In the genomic region with DNA sequence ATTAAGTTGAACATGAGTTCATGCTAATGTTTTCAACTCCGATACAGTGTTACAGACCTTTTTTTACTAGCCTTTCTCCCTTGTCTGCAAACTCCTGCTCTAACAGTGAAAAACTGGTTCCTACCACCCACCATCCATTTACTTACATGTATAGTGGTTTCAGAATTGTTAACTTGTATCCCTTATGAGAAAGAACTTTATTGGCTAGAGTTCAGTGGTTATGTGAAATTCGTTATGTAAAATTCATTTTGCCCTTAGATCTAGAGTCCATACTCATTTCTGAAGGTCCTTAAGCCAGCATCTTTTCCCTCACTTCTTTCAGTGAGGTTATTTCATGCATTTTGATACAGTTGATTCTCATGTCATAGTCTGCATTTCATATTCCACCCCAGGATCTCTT, we compare ENCODE assay signal across 22 cellular contexts. TPM values are rescaled to one million over a fixed set of nuclear protein-coding genes. Genes with fewer than 3 reads are reported as not detected.
DNase-seq lines count a peak whose midpoint lies in the region; ATAC-seq lines count a peak whose summit lies in the region.
"Had no signal": no experiment of that assay in that cellular context is flagged by ENCODE, and none has a peak within 500 bp of the region (broad histone marks: within the 10 kb centered on the region; RNA-seq: fewer than 3 reads in every experiment).

No MANE protein-coding gene starts in this region.

- no peaks in the 10 kb centered on the region for H3K4me1 ChIP-seq in Karpas-422 (ENCODE audit: low read length)
- H3K4me1 ChIP-seq: BE2C, prostate gland, tibial nerve had no signal

- ATAC-seq in activated T-cell treated with anti-CD3 and anti-CD28 coated beads, Interleukin-2, amount 50 U/mL, for 72 hours (replicated peaks in 1 of 2): peak; percentile 75 to 79
- peak; percentile 32 for ATAC-seq in HG02885 (IDR thresholded peaks at IDR 0.05; ENCODE audit: poor library complexity, unreplicated experiment)
- peak in 1 of 2 donors; percentile 68 for ATAC-seq in natural killer cell treated with Interleukin-12 subunit alpha and Interleukin-12 subunit beta and Interleukin-15 and Interleukin-18, amount 100 ng/mL, for 72 hours
- ATAC-seq: heart right ventricle, sciatic nerve had no signal

- no peak overlapping the region for H2AFZ ChIP-seq in Karpas-422 (ENCODE audit: low read length)

- H3K27ac Mint-ChIP-seq in activated T-cell treated with anti-CD3 and anti-CD28 coated beads, Interleukin-2, amount 50 U/mL, for 72 hours: peak overlapping the region; percentile 93
- peak overlapping the region; percentile 89 for H3K27ac Mint-ChIP-seq in activated naive CD8-positive, alpha-beta T cell treated with anti-CD3 and anti-CD28 coated beads for 36 hours
- H3K27ac Mint-ChIP-seq in natural killer cell treated with Interleukin-12 subunit alpha and Interleukin-12 subunit beta and Interleukin-15 and Interleukin-18, amount 100 ng/mL, for 72 hours: no peak overlapping the region

- H3K36me3 ChIP-seq in Karpas-422 (ENCODE audit: insufficient read depth, low read length): no peaks in the 10 kb centered on the region
- H3K36me3 ChIP-seq: BE2C, brain microvascular endothelial cell, heart right ventricle, prostate gland had no signal

- H3K9me2 ChIP-seq in Karpas-422 (replicated peaks; ENCODE audit: insufficient read depth, low read length): no peaks in the 10 kb centered on the region

- H3K4me1 Mint-ChIP-seq in activated T-cell treated with anti-CD3 and anti-CD28 coated beads, Interleukin-2, amount 50 U/mL, for 72 hours (ENCODE audit: low read depth): peaks cover 26% of the 10 kb centered on the region
- peaks cover 57% of the 10 kb centered on the region for H3K4me1 Mint-ChIP-seq in activated naive CD8-positive, alpha-beta T cell treated with anti-CD3 and anti-CD28 coated beads for 36 hours
- H3K4me1 Mint-ChIP-seq in natural killer cell treated with Interleukin-12 subunit alpha and Interleukin-12 subunit beta and Interleukin-15 and Interleukin-18, amount 100 ng/mL, for 72 hours (ENCODE audit: low read depth in 2 of 2): peaks cover 73% of the 10 kb centered on the region in 2 donors

- H3K4me2 ChIP-seq in Karpas-422 (ENCODE audit: low read depth, low read length, poor library complexity, severe bottlenecking): no peak overlapping the region

- DNase-seq in activated T-cell treated with anti-CD3 and anti-CD28 coated beads, Interleukin-2, amount 50 U/mL, for 72 hours: no peak
- no peak for DNase-seq in activated T-cell treated with anti-CD3 and anti-CD28 coated beads, Interleukin-2, amount 50 U/mL, for 48 hours
- no peak for DNase-seq in activated naive CD8-positive, alpha-beta T cell treated with anti-CD3 and anti-CD28 coated beads for 36 hours
- DNase-seq in natural killer cell treated with Interleukin-12 subunit alpha and Interleukin-12 subunit beta and Interleukin-15 and Interleukin-18, amount 100 ng/mL, for 72 hours (ENCODE audit: low spot score): no peak
- no peak for DNase-seq in NCI-H1092 (lab: John Stamatoyannopoulos, UW)
- no peak for DNase-seq in Karpas-422
- DNase-seq: activated CD4-positive, CD25-positive, alpha-beta regulatory T cell treated with anti-CD3 and anti-CD28 coated beads, Interleukin-2, amount 50 U/mL, for 72 hours; activated effector memory CD4-positive, alpha-beta T cell treated with Interleukin-2 at 50 U/mL for 16 hours; amygdala; BE2C; brain microvascular endothelial cell; COR-L47; heart right ventricle; KBM-7; NCI-H2029 treated with DMSO at 0.1 percent for 48 hours; NCI-H526; NK-92 treated with Interleukin-12 subunit alpha and Interleukin-12 subunit beta, amount 100 ng/mL, for 24 hours; nucleus accumbens had no signal

- H3K79me2 ChIP-seq in Karpas-422 (ENCODE audit: low read length): no peaks in the 10 kb centered on the region

- H3K27ac ChIP-seq in Karpas-422 (ENCODE audit: low read length): no peak overlapping the region
- H3K27ac ChIP-seq: brain microvascular endothelial cell, heart right ventricle, prostate gland, tibial nerve had no signal

- H3K27me3 Mint-ChIP-seq in activated T-cell treated with anti-CD3 and anti-CD28 coated beads, Interleukin-2, amount 50 U/mL, for 72 hours (ENCODE audit: low read depth): no peaks in the 10 kb centered on the region
- H3K27me3 Mint-ChIP-seq in activated naive CD8-positive, alpha-beta T cell treated with anti-CD3 and anti-CD28 coated beads for 36 hours: no peaks in the 10 kb centered on the region
- no peaks in the 10 kb centered on the region for H3K27me3 Mint-ChIP-seq in natural killer cell treated with Interleukin-12 subunit alpha and Interleukin-12 subunit beta and Interleukin-15 and Interleukin-18, amount 100 ng/mL, for 72 hours

- H3K27me3 ChIP-seq in Karpas-422 (ENCODE audit: low read length): no peaks in the 10 kb centered on the region
- H3K27me3 ChIP-seq: brain microvascular endothelial cell, heart right ventricle, tibial nerve had no signal

- no peak overlapping the region for H3K4me3 ChIP-seq in Karpas-422 (ENCODE audit: low read length)
- H3K4me3 ChIP-seq: heart right ventricle, prostate gland, tibial nerve had no signal

- H3K36me3 Mint-ChIP-seq in activated T-cell treated with anti-CD3 and anti-CD28 coated beads, Interleukin-2, amount 50 U/mL, for 72 hours (ENCODE audit: insufficient read depth in 2 of 2): peaks cover 40 to 53% of the 10 kb centered on the region in 2 donors
- peaks cover 83% of the 10 kb centered on the region for H3K36me3 Mint-ChIP-seq in activated naive CD8-positive, alpha-beta T cell treated with anti-CD3 and anti-CD28 coated beads for 36 hours
- H3K36me3 Mint-ChIP-seq in natural killer cell treated with Interleukin-12 subunit alpha and Interleukin-12 subunit beta and Interleukin-15 and Interleukin-18, amount 100 ng/mL, for 72 hours: peaks cover 37% of the 10 kb centered on the region

- H3K9me3 Mint-ChIP-seq in activated T-cell treated with anti-CD3 and anti-CD28 coated beads, Interleukin-2, amount 50 U/mL, for 72 hours: peaks cover 16 to 20% of the 10 kb centered on the region in 2 donors
- peaks cover 33% of the 10 kb centered on the region for H3K9me3 Mint-ChIP-seq in activated naive CD8-positive, alpha-beta T cell treated with anti-CD3 and anti-CD28 coated beads for 36 hours
- peaks cover 19% of the 10 kb centered on the region for H3K9me3 Mint-ChIP-seq in natural killer cell treated with Interleukin-12 subunit alpha and Interleukin-12 subunit beta and Interleukin-15 and Interleukin-18, amount 100 ng/mL, for 72 hours

- H3K4me3 Mint-ChIP-seq in activated T-cell treated with anti-CD3 and anti-CD28 coated beads, Interleukin-2, amount 50 U/mL, for 72 hours: peak overlapping the region; percentile 51 to 60
- H3K4me3 Mint-ChIP-seq in activated naive CD8-positive, alpha-beta T cell treated with anti-CD3 and anti-CD28 coated beads for 36 hours: no peak overlapping the region
- peak overlapping the region; percentile 73 for H3K4me3 Mint-ChIP-seq in natural killer cell treated with Interleukin-12 subunit alpha and Interleukin-12 subunit beta and Interleukin-15 and Interleukin-18, amount 100 ng/mL, for 72 hours

- no peaks in the 10 kb centered on the region for H4K20me1 ChIP-seq in Karpas-422 (ENCODE audit: insufficient read depth, low read depth, low read length)

- no peak overlapping the region for H3K9ac ChIP-seq in Karpas-422 (ENCODE audit: low read length)

- peaks cover 20% of the 10 kb centered on the region for H3K9me3 ChIP-seq in Karpas-422 (ENCODE audit: low read length)
- H3K9me3 ChIP-seq: BE2C, prostate gland had no signal

RNA-seq across cellular contexts. Expression of a gene that starts 51.0 kb away (rescaled TPM):
- 100 to 1,000 TPM; 127 to 143 TPM for total RNA-seq in activated T-cell treated with anti-CD3 and anti-CD28 coated beads, Interleukin-2, amount 50 U/mL, for 72 hours
- 100 to 1,000 TPM; 176 to 177 TPM for total RNA-seq in activated naive CD8-positive, alpha-beta T cell treated with anti-CD3 and anti-CD28 coated beads for 36 hours
- total RNA-seq in natural killer cell treated with Interleukin-12 subunit alpha and Interleukin-12 subunit beta and Interleukin-15 and Interleukin-18, amount 100 ng/mL, for 72 hours: 100 to 1,000 TPM; 182 to 216 TPM
- 3.4 and 7.0 TPM in 2 replicates for total RNA-seq in Karpas-422 (2014; rRNA removed; shearing (Covaris generic); ENCODE audit: low replicate concordance)

Comparison
In these comparisons a context has a peak if more than half of its experiments do, and no peak if none do; other contexts are left out.
1. H3K27ac Mint-ChIP-seq: peak in activated T-cell treated with anti-CD3 and anti-CD28 coated beads, Interleukin-2, amount 50 U/mL, for 72 hours (single experiment) and activated naive CD8-positive, alpha-beta T cell treated with anti-CD3 and anti-CD28 coated beads for 36 hours (single experiment); none in natural killer cell treated with Interleukin-12 subunit alpha and Interleukin-12 subunit beta and Interleukin-15 and Interleukin-18, amount 100 ng/mL, for 72 hours (0 of 2).
2. RNA of a gene that starts 51.0 kb away (total RNA-seq): 182 to 216 TPM in natural killer cell treated with Interleukin-12 subunit alpha and Interleukin-12 subunit beta and Interleukin-15 and Interleukin-18, amount 100 ng/mL, for 72 hours, 176 to 177 TPM in activated naive CD8-positive, alpha-beta T cell treated with anti-CD3 and anti-CD28 coated beads for 36 hours and 127 to 143 TPM in activated T-cell treated with anti-CD3 and anti-CD28 coated beads, Interleukin-2, amount 50 U/mL, for 72 hours; 3.4 to 7.0 TPM in Karpas-422; every median in the first group is over 10 times any median in the second.